Comparison of ENCODE assay signal across 1 cellular context in genomic region chr12:98373982-98374381, GRCh38.
TF ChIP-seq lines count a peak whose summit lies in the region.

No MANE protein-coding gene starts in this region.

TF ChIP-seq in HCT116, 20 proteins besides CTCF, POLR2A, EP300 and RAD21 (continued from another document):
- TF ChIP-seq CEBPB (IDR thresholded peaks at IDR 0.05; ENCODE audit: low read depth) = no peak
- no peak for TF ChIP-seq ZFX (IDR thresholded peaks at IDR 0.05)
- TF ChIP-seq FOSL1 (IDR thresholded peaks at IDR 0.05; ENCODE audit: low read depth) = no peak
- TF ChIP-seq EZH2phosphoT487 (IDR thresholded peaks at IDR 0.05; ENCODE audit: borderline replicate concordance) = no peak
- TF ChIP-seq ATF3 (IDR thresholded peaks at IDR 0.05) = no peak
TF ChIP-seq in HCT116: peak in this region for 0.
